Comparison of ENCODE assay signal across 17 cellular contexts in the genomic region with DNA sequence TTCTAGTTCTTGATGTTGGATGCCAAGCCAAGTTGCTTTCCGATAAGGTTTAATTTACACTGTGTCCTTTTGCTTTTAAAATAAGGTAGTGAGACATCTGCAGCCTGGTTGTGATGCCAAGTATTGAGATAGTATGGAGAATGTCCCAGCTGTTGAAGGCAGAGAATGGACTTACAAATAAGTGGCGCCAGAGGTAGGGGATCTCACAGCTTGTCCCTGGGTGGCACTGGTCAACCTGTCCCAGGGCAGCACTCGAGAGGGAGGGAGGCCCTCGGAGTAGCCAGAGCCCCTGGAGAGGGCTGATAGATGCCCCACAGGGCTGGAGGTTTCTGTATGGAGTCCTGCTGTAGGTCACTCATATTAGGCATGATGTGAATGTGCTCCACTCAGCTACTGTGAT.
"Had no signal": no experiment of that assay in that cellular context is flagged by ENCODE, and none has a peak within 500 bp of the region (broad histone marks: within the 10 kb centered on the region; RNA-seq: fewer than 3 reads in every experiment).

No MANE protein-coding gene starts in this region.

- H3K9me3 Mint-ChIP-seq: activated T-cell treated with anti-CD3 and anti-CD28 coated beads, Interleukin-2, amount 50 U/mL, for 4 hours; central memory CD8-positive, alpha-beta T cell had no signal

- H3K9me3 ChIP-seq: sigmoid colon, thyroid gland, uterus had no signal

- H3K36me3 ChIP-seq: sigmoid colon, thyroid gland, uterus had no signal

- H3K4me3 Mint-ChIP-seq: activated CD8-positive, alpha-beta memory T cell treated with anti-CD3 and anti-CD28 coated beads, Interleukin-2, amount 10 ng/mL, durations not matched to agents 7 days and 5 days; activated naive CD8-positive, alpha-beta T cell; activated T-cell treated with anti-CD3 and anti-CD28 coated beads, Interleukin-2, amount 50 U/mL, for 4 hours; central memory CD8-positive, alpha-beta T cell; neural crest cell had no signal

- H3K27ac ChIP-seq: coronary artery, sigmoid colon, thyroid gland, uterus had no signal

- H3K27me3 ChIP-seq: sigmoid colon, thyroid gland, uterus had no signal

- H3K27me3 Mint-ChIP-seq: activated CD8-positive, alpha-beta memory T cell treated with anti-CD3 and anti-CD28 coated beads, Interleukin-2, amount 10 ng/mL, durations not matched to agents 7 days and 5 days; activated naive CD8-positive, alpha-beta T cell; central memory CD8-positive, alpha-beta T cell had no signal

- DNase-seq: activated CD4-positive, alpha-beta T cell treated with anti-CD3 and anti-CD28 coated beads, Interleukin-2, amount 50 U/mL, for 4 hours; activated CD8-positive, alpha-beta memory T cell treated with anti-CD3 and anti-CD28 coated beads, Interleukin-2, amount 10 ng/mL, durations not matched to agents 7 days and 5 days; activated gamma-delta T cell; activated T-cell treated with anti-CD3 and anti-CD28 coated beads, Interleukin-2, amount 50 U/mL, for 4 hours; amniotic stem cell; effector CD4-positive, alpha-beta T cell; foreskin fibroblast; midbrain; sigmoid colon; stimulated activated CD4-positive, alpha-beta T cell treated with anti-CD3 and anti-CD28 coated beads, Interleukin-1b, Interleukin-23, amount 100 ng/mL, for 48 hours; thyroid gland; uterus had no signal

- H3K27ac Mint-ChIP-seq: activated CD8-positive, alpha-beta memory T cell treated with anti-CD3 and anti-CD28 coated beads, Interleukin-2, amount 10 ng/mL, durations not matched to agents 7 days and 5 days had no signal

- H3K4me3 ChIP-seq: coronary artery, lung, sigmoid colon, thyroid gland, uterus had no signal

- ATAC-seq: activated CD8-positive, alpha-beta memory T cell treated with anti-CD3 and anti-CD28 coated beads, Interleukin-2, amount 10 ng/mL, durations not matched to agents 7 days and 5 days; activated T-cell treated with anti-CD3 and anti-CD28 coated beads, Interleukin-2, amount 50 U/mL, for 4 hours had no signal

- H3K4me1 ChIP-seq: uterus had no signal
